ENCODE assay signal across 1 cellular context in genomic region chr16:14586637-14587036, GRCh38.
TF ChIP-seq lines count a peak whose summit lies in the region.

No MANE protein-coding gene starts in this region.

TF ChIP-seq in WTC11, 78 proteins besides CTCF, POLR2A, EP300 and RAD21 (continued from another document):
- TF ChIP-seq NR1H2 (CRISPR knock-in tag; IDR thresholded peaks at IDR 0.05), result no peak
